In genomic region chr7:50357346-50357745, GRCh38 we compare ENCODE assay signal across 1 cellular context.
TF ChIP-seq lines count a peak whose summit lies in the region.

No MANE protein-coding gene starts in this region.

TF ChIP-seq in SK-N-SH, 30 proteins besides CTCF, POLR2A, EP300 and RAD21:
- TF ChIP-seq SMC3 (IDR thresholded peaks at IDR 0.05; ENCODE audit: low read depth, low read length) = no peak
- TF ChIP-seq PBX3 (IDR thresholded peaks at IDR 0.05) = no peak
- TF ChIP-seq RFX5 (IDR thresholded peaks at IDR 0.05; ENCODE audit: low read length) = no peak
- TF ChIP-seq RXRA (IDR thresholded peaks at IDR 0.05; ENCODE audit: borderline replicate concordance, low read depth) = no peak
- TF ChIP-seq RCOR1 (IDR thresholded peaks at IDR 0.05; ENCODE audit: low read length) = no peak
- TF ChIP-seq REST (IDR thresholded peaks at IDR 0.05; ENCODE audit: low read depth, low read length) = no peak
- TF ChIP-seq NFIC (IDR thresholded peaks at IDR 0.05; ENCODE audit: borderline replicate concordance) = no peak
- TF ChIP-seq TEAD4 (IDR thresholded peaks at IDR 0.05; ENCODE audit: borderline replicate concordance, insufficient read depth) = no peak
- no peak for TF ChIP-seq CHD2 (IDR thresholded peaks at IDR 0.05; ENCODE audit: low read length, partially characterized antibody)
- TF ChIP-seq TCF12 (IDR thresholded peaks at IDR 0.05) = no peak
- no peak for TF ChIP-seq JUND (IDR thresholded peaks at IDR 0.05)
- no peak for TF ChIP-seq EZH2phosphoT487 (IDR thresholded peaks at IDR 0.05; ENCODE audit: borderline replicate concordance, low read depth)
- TF ChIP-seq MEF2A (IDR thresholded peaks at IDR 0.05; ENCODE audit: borderline replicate concordance, low read depth) = no peak
- TF ChIP-seq FOXM1 (IDR thresholded peaks at IDR 0.05; ENCODE audit: low read depth) = no peak
- no peak for TF ChIP-seq FOSL2 (IDR thresholded peaks at IDR 0.05; ENCODE audit: borderline replicate concordance, low read depth)
- TF ChIP-seq IRF3 (IDR thresholded peaks at IDR 0.05; ENCODE audit: low read depth, low read length) = no peak
